In genomic region chr11:132586801-132587200, GRCh38 we compare ENCODE assay signal across 20 cellular contexts.
DNase-seq lines count a peak whose midpoint lies in the region; ATAC-seq and TF ChIP-seq lines count a peak whose summit lies in the region.
"Had no signal": no experiment of that assay in that cellular context is flagged by ENCODE, and none has a peak within 500 bp of the region (broad histone marks: within the 10 kb centered on the region; RNA-seq: fewer than 3 reads in every experiment).

No MANE protein-coding gene starts in this region.

- no peak overlapping the region for H4K91ac ChIP-seq in trophoblast cell (ENCODE audit: low read depth, low read length)

- H2AFZ ChIP-seq in trophoblast cell (ENCODE audit: insufficient read depth, low read length, poor library complexity) = no peak overlapping the region

- no peak overlapping the region for H3K18ac ChIP-seq in trophoblast cell (ENCODE audit: low read length)

- peaks cover 19% of the 10 kb centered on the region; the same call in 1 of the 2 replicates for H3K4me1 Mint-ChIP-seq in HFFc6 (ENCODE audit: low read depth)
- H3K4me1 Mint-ChIP-seq: T-cell had no signal

- no peak overlapping the region for H2BK12ac ChIP-seq in trophoblast cell (ENCODE audit: low read length)

- H3K4me3 Mint-ChIP-seq in HFFc6 = no peak overlapping the region
- H3K4me3 Mint-ChIP-seq: activated naive CD4-positive, alpha-beta T cell treated with anti-CD3 and anti-CD28 coated beads for 36 hours; neural crest cell; T-cell had no signal

- H3K79me1 ChIP-seq in trophoblast cell (ENCODE audit: low read length) = no peaks in the 10 kb centered on the region

- DNase-seq in COR-L47 (lab: John Stamatoyannopoulos, UW) = peak; percentile 20
- DNase-seq in HFFc6 = peak; percentile 62
- DNase-seq in cerebellar cortex (ENCODE audit: low spot score) = peak; percentile 99
- peak; percentile 10 for DNase-seq in myocyte (ENCODE audit: low read depth)
- DNase-seq in trophoblast cell = no peak
- DNase-seq in activated naive CD4-positive, alpha-beta T cell treated with anti-CD3 and anti-CD28 coated beads, Interleukin-2, amount 50 U/mL, for 16 hours = no peak
- no peak for DNase-seq in amniotic stem cell (lab: John Stamatoyannopoulos, UW)
- DNase-seq: activated CD4-positive, alpha-beta T cell treated with anti-CD3 and anti-CD28 coated beads, Interleukin-2, amount 50 U/mL, for 48 hours; activated naive CD4-positive, alpha-beta T cell treated with anti-CD3 and anti-CD28 coated beads for 36 hours; erythroblast; NCI-H2029; NCI-H446 treated with DMSO at 0.1 percent for 48 hours; Right ventricle myocardium superior; stimulated activated CD4-positive, alpha-beta T cell treated with anti-CD3 and anti-CD28 coated beads, Interleukin-4, amount 100 ng/mL, for 4 hours; T-cell had no signal

- H3K36me3 Mint-ChIP-seq in HFFc6 (ENCODE audit: low read depth) = no peaks in the 10 kb centered on the region
- H3K36me3 Mint-ChIP-seq: T-cell had no signal

- H2BK120ac ChIP-seq in trophoblast cell (ENCODE audit: insufficient read depth, low read length, poor library complexity) = no peak overlapping the region

- H3K27me3 Mint-ChIP-seq in HFFc6 (ENCODE audit: insufficient read depth) = no peaks in the 10 kb centered on the region
- H3K27me3 Mint-ChIP-seq: T-cell had no signal

- H3K79me2 ChIP-seq in trophoblast cell (ENCODE audit: control insufficient read depth, insufficient read depth, low read length, poor library complexity) = no peaks in the 10 kb centered on the region

- no peak overlapping the region for H3K4me2 ChIP-seq in trophoblast cell (ENCODE audit: low read length)
- H3K4me2 ChIP-seq: smooth muscle cell had no signal

- no peak for ATAC-seq in GM18498 (IDR thresholded peaks at IDR 0.05; ENCODE audit: unreplicated experiment)
- ATAC-seq: K562, left lobe of liver, T-cell had no signal

- H3K4ac ChIP-seq in trophoblast cell (ENCODE audit: low read depth, low read length) = no peak overlapping the region

- no peak overlapping the region for H3K27ac Mint-ChIP-seq in HFFc6
- H3K27ac Mint-ChIP-seq: activated naive CD4-positive, alpha-beta T cell treated with anti-CD3 and anti-CD28 coated beads for 36 hours; T-cell had no signal

- peaks cover 4 to 8% of the 10 kb centered on the region in 2 experiments for H3K4me1 ChIP-seq in trophoblast cell (ENCODE audit: control insufficient read depth in 1 of 2, insufficient read depth in 2 of 2, low read length in 2 of 2)

- H3K27me3 ChIP-seq in trophoblast cell (ENCODE audit: insufficient read depth, low read length) = no peaks in the 10 kb centered on the region

- no peak overlapping the region for H3K9ac ChIP-seq in trophoblast cell (ENCODE audit: low read length)

- no peak overlapping the region for H3K27ac ChIP-seq in trophoblast cell (ENCODE audit: low read depth, low read length)

- no peaks in the 10 kb centered on the region for H3K9me3 Mint-ChIP-seq in HFFc6
- H3K9me3 Mint-ChIP-seq: activated naive CD4-positive, alpha-beta T cell treated with anti-CD3 and anti-CD28 coated beads for 36 hours had no signal

- no peak overlapping the region for H4K12ac ChIP-seq in trophoblast cell (ENCODE audit: low read depth, low read length)

- H3K4me3 ChIP-seq in trophoblast cell (ENCODE audit: low read depth, low read length) = no peak overlapping the region
- H3K4me3 ChIP-seq: K562, smooth muscle cell had no signal

- TF ChIP-seq CTCF in HFFc6 (IDR thresholded peaks at IDR 0.05) = peak; percentile 14; the same call in 1 of the 2 replicates

- no peak overlapping the region for H2BK5ac ChIP-seq in trophoblast cell (ENCODE audit: low read depth, low read length, poor library complexity)

- no peak overlapping the region for H3K14ac ChIP-seq in trophoblast cell (ENCODE audit: low read length)

- H3K9me3 ChIP-seq in trophoblast cell (ENCODE audit: insufficient read depth, low read depth, low read length) = no peaks in the 10 kb centered on the region

- no CpG with 5 or more reads among the region's 2 CpGs for WGBS in trophoblast cell (ENCODE audit: extremely low coverage, insufficient coverage, insufficient read length)

- no peak overlapping the region for H2AK5ac ChIP-seq in trophoblast cell (ENCODE audit: low read length)

- no peak overlapping the region for H4K8ac ChIP-seq in trophoblast cell (ENCODE audit: low read depth, low read length)

- no peak overlapping the region for H3K23ac ChIP-seq in trophoblast cell (ENCODE audit: low read length)

- H3K36me3 ChIP-seq in trophoblast cell (ENCODE audit: control insufficient read depth in 1 of 2, insufficient read depth in 2 of 2, low read length in 2 of 2) = no peaks in the 10 kb centered on the region

Comparison
In these comparisons a context has a peak if more than half of its experiments do, and no peak if none do; other contexts are left out.
1. DNase-seq: peak in COR-L47 (single experiment), HFFc6 (single experiment), cerebellar cortex (single experiment) and myocyte (single experiment); none in trophoblast cell (0 of 2), activated naive CD4-positive, alpha-beta T cell treated with anti-CD3 and anti-CD28 coated beads, Interleukin-2, amount 50 U/mL, for 16 hours (single experiment) and amniotic stem cell (single experiment).